Comparison of ENCODE assay signal across 1 cellular context in genomic region chr9:128127568-128127989, GRCh38.
TF ChIP-seq lines count a peak whose summit lies in the region.

PTGES2 (minus strand) TSS chr9:128127729; CDS start chr9:128127717, 12 bp downstream.

TF ChIP-seq in HEK293, 187 proteins besides CTCF, POLR2A, EP300 and RAD21 (continued from another document):
- peak; percentile 60 for TF ChIP-seq ZNF513 (tag by site-specific recombination; IDR thresholded peaks at IDR 0.05)
- peak; percentile 39; the same call in 1 of the 2 replicates for TF ChIP-seq BCL11B (tag by site-specific recombination; IDR thresholded peaks at IDR 0.05; ENCODE audit: low read depth)
- TF ChIP-seq ZNF660 (tag by site-specific recombination; IDR thresholded peaks at IDR 0.05) = 0 out of 2 replicates have a peak, but pooled peaks have one; percentile 33
- peak; percentile 35 for TF ChIP-seq GLIS1 (tag by site-specific recombination; IDR thresholded peaks at IDR 0.05)
- TF ChIP-seq, protein P1, sequence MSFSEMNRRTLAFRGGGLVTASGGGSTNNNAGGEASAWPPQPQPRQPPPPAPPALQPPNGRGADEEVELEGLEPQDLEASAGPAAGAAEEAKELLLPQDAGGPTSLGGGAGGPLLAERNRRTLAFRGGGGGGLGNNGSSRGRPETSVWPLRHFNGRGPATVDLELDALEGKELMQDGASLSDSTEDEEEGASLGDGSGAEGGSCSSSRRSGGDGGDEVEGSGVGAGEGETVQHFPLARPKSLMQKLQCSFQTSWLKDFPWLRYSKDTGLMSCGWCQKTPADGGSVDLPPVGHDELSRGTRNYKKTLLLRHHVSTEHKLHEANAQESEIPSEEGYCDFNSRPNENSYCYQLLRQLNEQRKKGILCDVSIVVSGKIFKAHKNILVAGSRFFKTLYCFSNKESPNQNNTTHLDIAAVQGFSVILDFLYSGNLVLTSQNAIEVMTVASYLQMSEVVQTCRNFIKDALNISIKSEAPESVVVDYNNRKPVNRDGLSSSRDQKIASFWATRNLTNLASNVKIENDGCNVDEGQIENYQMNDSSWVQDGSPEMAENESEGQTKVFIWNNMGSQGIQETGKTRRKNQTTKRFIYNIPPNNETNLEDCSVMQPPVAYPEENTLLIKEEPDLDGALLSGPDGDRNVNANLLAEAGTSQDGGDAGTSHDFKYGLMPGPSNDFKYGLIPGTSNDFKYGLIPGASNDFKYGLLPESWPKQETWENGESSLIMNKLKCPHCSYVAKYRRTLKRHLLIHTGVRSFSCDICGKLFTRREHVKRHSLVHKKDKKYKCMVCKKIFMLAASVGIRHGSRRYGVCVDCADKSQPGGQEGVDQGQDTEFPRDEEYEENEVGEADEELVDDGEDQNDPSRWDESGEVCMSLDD (tag by site-specific recombination; IDR thresholded peaks at IDR 0.05) = no peak
- TF ChIP-seq ZNF76 (tag by site-specific recombination; IDR thresholded peaks at IDR 0.05; ENCODE audit: borderline replicate concordance, low read depth) = peak; percentile 82
